In genomic region chr14:20989787-20990600, GRCh38 we compare ENCODE assay signal across 8 cellular contexts. TPM values are rescaled to one million over a fixed set of nuclear protein-coding genes. Genes with fewer than 3 reads are reported as not detected.
DNase-seq lines count a peak whose midpoint lies in the region; ATAC-seq and TF ChIP-seq lines count a peak whose summit lies in the region.

A gene with protein sequence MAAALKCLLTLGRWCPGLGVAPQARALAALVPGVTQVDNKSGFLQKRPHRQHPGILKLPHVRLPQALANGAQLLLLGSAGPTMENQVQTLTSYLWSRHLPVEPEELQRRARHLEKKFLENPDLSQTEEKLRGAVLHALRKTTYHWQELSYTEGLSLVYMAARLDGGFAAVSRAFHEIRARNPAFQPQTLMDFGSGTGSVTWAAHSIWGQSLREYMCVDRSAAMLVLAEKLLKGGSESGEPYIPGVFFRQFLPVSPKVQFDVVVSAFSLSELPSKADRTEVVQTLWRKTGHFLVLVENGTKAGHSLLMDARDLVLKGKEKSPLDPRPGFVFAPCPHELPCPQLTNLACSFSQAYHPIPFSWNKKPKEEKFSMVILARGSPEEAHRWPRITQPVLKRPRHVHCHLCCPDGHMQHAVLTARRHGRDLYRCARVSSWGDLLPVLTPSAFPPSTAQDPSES (plus strand): TSS chr14:20989980. CDS start chr14:20990003, 23 bp downstream.

- peaks cover 5 to 11% of the 10 kb centered on the region in 2 donors for H3K36me3 ChIP-seq in esophagus (ENCODE audit: control insufficient read depth in 2 of 2, insufficient read depth in 2 of 2, low read length in 1 of 2)
- H3K36me3 ChIP-seq in mucosa of stomach (ENCODE audit: control insufficient read depth, insufficient read depth, low read length): peaks cover 7% of the 10 kb centered on the region

- peak within 1 kb of the TSS; percentile 96 for H3K4me3 Mint-ChIP-seq in activated T-cell treated with anti-CD3 and anti-CD28 coated beads, Interleukin-2, amount 50 U/mL, for 24 hours

- peak within 1 kb of the TSS; percentile 88 to 89 for H3K27ac ChIP-seq in esophagus (ENCODE audit: low read depth in 2 of 2, low read length in 1 of 2)

- H3K9me3 Mint-ChIP-seq in activated T-cell treated with anti-CD3 and anti-CD28 coated beads, Interleukin-2, amount 50 U/mL, for 24 hours: no peaks in the 10 kb centered on the region

- peak within 1 kb of the TSS; percentile 62 for H3K9ac ChIP-seq in mucosa of stomach (ENCODE audit: low read length)

- H3K4me1 ChIP-seq in esophagus (ENCODE audit: control insufficient read depth in 2 of 2, insufficient read depth in 2 of 2, low read length in 1 of 2) (peaks cover 0 to 5% of the 10 kb centered on the region in 2 donors), mucosa of stomach (ENCODE audit: control insufficient read depth, insufficient read depth, low read length) (peaks cover 4% of the 10 kb centered on the region)

- no peak for TF ChIP-seq EP300 in Ishikawa (IDR thresholded peaks at IDR 0.05; ENCODE audit: borderline replicate concordance)

- H3K27ac Mint-ChIP-seq in activated T-cell treated with anti-CD3 and anti-CD28 coated beads, Interleukin-2, amount 50 U/mL, for 24 hours: peak within 1 kb of the TSS; percentile 87

- DNase-seq in DMS53 treated with DMSO at 0.1 percent for 48 hours (lab: John Stamatoyannopoulos, UW; ENCODE audit: unreplicated experiment): peak; percentile 64
- peak; percentile 89 for DNase-seq in activated T-cell treated with anti-CD3 and anti-CD28 coated beads, Interleukin-2, amount 50 U/mL, for 24 hours
- peak; percentile 64 to 65 for DNase-seq in stimulated activated CD8-positive, alpha-beta memory T cell treated with anti-CD3 and anti-CD28 coated beads, Interleukin-7, amount 100 ng/mL, for 1 hour (ENCODE audit: low read depth in 2 of 2)

- TF ChIP-seq RAD21 in Ishikawa (IDR thresholded peaks at IDR 0.05; ENCODE audit: low read depth): peak; percentile 27

- H3K27me3 ChIP-seq in esophagus (ENCODE audit: control insufficient read depth in 1 of 2, insufficient read depth in 2 of 2, low read length in 2 of 2) (no peaks in the 10 kb centered on the region), mucosa of stomach (ENCODE audit: control insufficient read depth, insufficient read depth, low read length) (no peaks in the 10 kb centered on the region)

- H3K9me3 ChIP-seq in esophagus (ENCODE audit: control insufficient read depth in 2 of 2, insufficient read depth in 1 of 2, low read depth in 1 of 2, low read length in 1 of 2): no peaks in the 10 kb centered on the region
- H3K9me3 ChIP-seq in mucosa of stomach (ENCODE audit: control insufficient read depth, low read length): no peaks in the 10 kb centered on the region

- peak within 1 kb of the TSS; percentile 78 to 96 for H3K4me3 ChIP-seq in esophagus (ENCODE audit: low read depth in 1 of 2, low read length in 2 of 2)
- H3K4me3 ChIP-seq in mucosa of stomach (ENCODE audit: low read length): peak within 1 kb of the TSS; percentile 78

- H3K27me3 Mint-ChIP-seq in activated T-cell treated with anti-CD3 and anti-CD28 coated beads, Interleukin-2, amount 50 U/mL, for 24 hours: no peaks in the 10 kb centered on the region

- H3K4me1 Mint-ChIP-seq in activated T-cell treated with anti-CD3 and anti-CD28 coated beads, Interleukin-2, amount 50 U/mL, for 24 hours (ENCODE audit: low read depth): peaks cover 39% of the 10 kb centered on the region

- H3K36me3 Mint-ChIP-seq in activated T-cell treated with anti-CD3 and anti-CD28 coated beads, Interleukin-2, amount 50 U/mL, for 24 hours (ENCODE audit: low read depth): peaks cover 49% of the 10 kb centered on the region

- 0% methylated on average over 42 of the region's 42 CpGs for WGBS in esophagus, 2 donors

- ATAC-seq in GM21576 (IDR thresholded peaks at IDR 0.05; ENCODE audit: unreplicated experiment): peak; percentile 92

TF ChIP-seq in Ishikawa, 13 proteins besides CTCF, POLR2A, EP300 and RAD21 (continues in another document):
- TF ChIP-seq TAF1 (IDR thresholded peaks at IDR 0.05; ENCODE audit: low read depth): peak; percentile 87
- TF ChIP-seq FOXM1 (IDR thresholded peaks at IDR 0.05; ENCODE audit: borderline replicate concordance, low read depth): peak; percentile 13; the same call in 1 of the 2 replicates
- TF ChIP-seq TCF12 (IDR thresholded peaks at IDR 0.05; ENCODE audit: low read depth): peak; percentile 37; the same call in 1 of the 2 replicates
- 0 out of 2 replicates have a peak, but pooled peaks have one; percentile 46 for TF ChIP-seq CREB1 (IDR thresholded peaks at IDR 0.05; ENCODE audit: low read depth)
- TF ChIP-seq ZBTB7A (IDR thresholded peaks at IDR 0.05; ENCODE audit: low read depth): no peak
- TF ChIP-seq, protein P1, sequence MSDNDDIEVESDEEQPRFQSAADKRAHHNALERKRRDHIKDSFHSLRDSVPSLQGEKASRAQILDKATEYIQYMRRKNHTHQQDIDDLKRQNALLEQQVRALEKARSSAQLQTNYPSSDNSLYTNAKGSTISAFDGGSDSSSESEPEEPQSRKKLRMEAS (IDR thresholded peaks at IDR 0.05): peak; percentile 46; the same call in 1 of the 2 replicates
- TF ChIP-seq, protein P2, sequence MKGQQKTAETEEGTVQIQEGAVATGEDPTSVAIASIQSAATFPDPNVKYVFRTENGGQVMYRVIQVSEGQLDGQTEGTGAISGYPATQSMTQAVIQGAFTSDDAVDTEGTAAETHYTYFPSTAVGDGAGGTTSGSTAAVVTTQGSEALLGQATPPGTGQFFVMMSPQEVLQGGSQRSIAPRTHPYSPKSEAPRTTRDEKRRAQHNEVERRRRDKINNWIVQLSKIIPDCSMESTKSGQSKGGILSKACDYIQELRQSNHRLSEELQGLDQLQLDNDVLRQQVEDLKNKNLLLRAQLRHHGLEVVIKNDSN (IDR thresholded peaks at IDR 0.05): no peak
- 0 out of 2 replicates have a peak, but pooled peaks have one; percentile 23 for TF ChIP-seq TEAD4 (IDR thresholded peaks at IDR 0.05)
- no peak for TF ChIP-seq EGR1 (IDR thresholded peaks at IDR 0.05)
- TF ChIP-seq CEBPB (IDR thresholded peaks at IDR 0.05): no peak

TF ChIP-seq in PFSK-1, 5 proteins besides CTCF, POLR2A, EP300 and RAD21:
- TF ChIP-seq POLR2AphosphoS5 (IDR thresholded peaks at IDR 0.05; ENCODE audit: low read depth, low read length): peak; percentile 63
- TF ChIP-seq, protein P3, sequence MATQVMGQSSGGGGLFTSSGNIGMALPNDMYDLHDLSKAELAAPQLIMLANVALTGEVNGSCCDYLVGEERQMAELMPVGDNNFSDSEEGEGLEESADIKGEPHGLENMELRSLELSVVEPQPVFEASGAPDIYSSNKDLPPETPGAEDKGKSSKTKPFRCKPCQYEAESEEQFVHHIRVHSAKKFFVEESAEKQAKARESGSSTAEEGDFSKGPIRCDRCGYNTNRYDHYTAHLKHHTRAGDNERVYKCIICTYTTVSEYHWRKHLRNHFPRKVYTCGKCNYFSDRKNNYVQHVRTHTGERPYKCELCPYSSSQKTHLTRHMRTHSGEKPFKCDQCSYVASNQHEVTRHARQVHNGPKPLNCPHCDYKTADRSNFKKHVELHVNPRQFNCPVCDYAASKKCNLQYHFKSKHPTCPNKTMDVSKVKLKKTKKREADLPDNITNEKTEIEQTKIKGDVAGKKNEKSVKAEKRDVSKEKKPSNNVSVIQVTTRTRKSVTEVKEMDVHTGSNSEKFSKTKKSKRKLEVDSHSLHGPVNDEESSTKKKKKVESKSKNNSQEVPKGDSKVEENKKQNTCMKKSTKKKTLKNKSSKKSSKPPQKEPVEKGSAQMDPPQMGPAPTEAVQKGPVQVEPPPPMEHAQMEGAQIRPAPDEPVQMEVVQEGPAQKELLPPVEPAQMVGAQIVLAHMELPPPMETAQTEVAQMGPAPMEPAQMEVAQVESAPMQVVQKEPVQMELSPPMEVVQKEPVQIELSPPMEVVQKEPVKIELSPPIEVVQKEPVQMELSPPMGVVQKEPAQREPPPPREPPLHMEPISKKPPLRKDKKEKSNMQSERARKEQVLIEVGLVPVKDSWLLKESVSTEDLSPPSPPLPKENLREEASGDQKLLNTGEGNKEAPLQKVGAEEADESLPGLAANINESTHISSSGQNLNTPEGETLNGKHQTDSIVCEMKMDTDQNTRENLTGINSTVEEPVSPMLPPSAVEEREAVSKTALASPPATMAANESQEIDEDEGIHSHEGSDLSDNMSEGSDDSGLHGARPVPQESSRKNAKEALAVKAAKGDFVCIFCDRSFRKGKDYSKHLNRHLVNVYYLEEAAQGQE (IDR thresholded peaks at IDR 0.05; ENCODE audit: insufficient read depth in 1 of 2, low read depth in 2 of 2, low read length in 2 of 2): no peak

RNA-seq across cellular contexts. Expression of the gene that starts here (rescaled TPM):
- polyA plus RNA-seq in PFSK-1 (2012; ENCODE audit: insufficient read length, low read depth): 38.7 TPM
- polyA plus RNA-seq in esophagus: 10 to 100 TPM; 55.1 to 56.3 TPM

Comparison
In these comparisons a context has a peak if more than half of its experiments do, and no peak if none do; other contexts are left out.
1. Peak in every context shown above with its lines: DNase-seq, ATAC-seq, H3K4me3 ChIP-seq and H3K27ac ChIP-seq.